Comparison of ENCODE assay signal across 12 cellular contexts in genomic region chr7:33909312-33909711, GRCh38. TPM values are rescaled to one million over a fixed set of nuclear protein-coding genes. Genes with fewer than 3 reads are reported as not detected.
"Had no signal": no experiment of that assay in that cellular context is flagged by ENCODE, and none has a peak within 500 bp of the region (broad histone marks: within the 10 kb centered on the region; RNA-seq: fewer than 3 reads in every experiment).

No MANE protein-coding gene starts in this region.

- H3K36me3 Mint-ChIP-seq: activated CD4-positive, alpha-beta memory T cell treated with anti-CD3 and anti-CD28 coated beads for 36 hours had no signal

- H3K36me3 ChIP-seq: ascending aorta, left lung had no signal

- ATAC-seq: activated naive CD8-positive, alpha-beta T cell treated with anti-CD3 and anti-CD28 coated beads, Interleukin-2, amount 50 U/mL, for 24 hours; activated T-cell treated with anti-CD3 and anti-CD28 coated beads, Interleukin-2, amount 50 U/mL, for 72 hours; left lung; stimulated activated naive CD8-positive, alpha-beta T cell treated with anti-CD3 and anti-CD28 coated beads, Interleukin-15, Interleukin-2, amounts not matched to agents 100 U/mL and 50 U/mL, for 24 hours had no signal

- H3K9me3 ChIP-seq: ascending aorta, left lung had no signal

- H3K27me3 ChIP-seq: ascending aorta had no signal

- H3K27ac Mint-ChIP-seq: activated CD4-positive, alpha-beta memory T cell treated with anti-CD3 and anti-CD28 coated beads for 36 hours; activated naive CD8-positive, alpha-beta T cell treated with anti-CD3 and anti-CD28 coated beads, Interleukin-2, amount 50 U/mL, for 24 hours; activated T-cell treated with anti-CD3 and anti-CD28 coated beads, Interleukin-2, amount 50 U/mL, for 72 hours; nephron progenitor cell had no signal

- H3K4me3 Mint-ChIP-seq: activated CD4-positive, alpha-beta memory T cell treated with anti-CD3 and anti-CD28 coated beads for 36 hours; activated naive CD8-positive, alpha-beta T cell treated with anti-CD3 and anti-CD28 coated beads, Interleukin-2, amount 50 U/mL, for 24 hours; activated T-cell treated with anti-CD3 and anti-CD28 coated beads, Interleukin-2, amount 50 U/mL, for 72 hours; nephron progenitor cell had no signal

- H3K9me3 Mint-ChIP-seq: activated CD4-positive, alpha-beta memory T cell treated with anti-CD3 and anti-CD28 coated beads for 36 hours; activated naive CD8-positive, alpha-beta T cell treated with anti-CD3 and anti-CD28 coated beads, Interleukin-2, amount 50 U/mL, for 24 hours; activated T-cell treated with anti-CD3 and anti-CD28 coated beads, Interleukin-2, amount 50 U/mL, for 72 hours; nephron progenitor cell had no signal

- H3K4me3 ChIP-seq: ascending aorta, left lung had no signal

- DNase-seq: activated CD4-positive, alpha-beta memory T cell treated with anti-CD3 and anti-CD28 coated beads for 36 hours; activated naive CD8-positive, alpha-beta T cell treated with anti-CD3 and anti-CD28 coated beads, Interleukin-2, amount 50 U/mL, for 24 hours; activated T-cell treated with anti-CD3 and anti-CD28 coated beads, Interleukin-2, amount 50 U/mL, for 72 hours; effector CD4-positive, alpha-beta T cell; islet precursor cell; left lung; nephron progenitor cell; stimulated activated CD4-positive, alpha-beta T cell treated with anti-CD3 and anti-CD28 coated beads, Interleukin-2, amount 100 ng/mL, for 48 hours; stimulated activated naive CD8-positive, alpha-beta T cell treated with anti-CD3 and anti-CD28 coated beads, Interleukin-15, Interleukin-2, amounts not matched to agents 100 U/mL and 50 U/mL, for 24 hours; T-helper 1 cell had no signal

- H3K27ac ChIP-seq: ascending aorta, left lung, VCaP had no signal

RNA-seq across cellular contexts. Expression of gene BMPER, which starts 4.0 kb away (rescaled TPM):
- total RNA-seq: activated CD4-positive, alpha-beta memory T cell treated with anti-CD3 and anti-CD28 coated beads for 36 hours; ascending aorta had no signal
